ENCODE assay signal across 12 cellular contexts in genomic region chr14:48584031-48584430, GRCh38.
DNase-seq lines count a peak whose midpoint lies in the region; ATAC-seq and TF ChIP-seq lines count a peak whose summit lies in the region.
"Had no signal": no experiment of that assay in that cellular context is flagged by ENCODE, and none has a peak within 500 bp of the region (broad histone marks: within the 10 kb centered on the region; RNA-seq: fewer than 3 reads in every experiment).

No MANE protein-coding gene starts in this region.

- WGBS in right lobe of liver (ENCODE audit: insufficient coverage, low coverage, low lambda C conversion rate, missing lambda C conversion rate) = 22% methylated on average over 2 of the region's 2 CpGs

- DNase-seq in fibroblast of gingiva (ENCODE audit: low read depth) (peak; percentile 9), hypothalamus (lab: John Stamatoyannopoulos, UW) (no peak), NCI-H187 treated with DMSO at 0.1 percent for 48 hours (lab: John Stamatoyannopoulos, UW) (no peak), right lobe of liver (no peak)
- DNase-seq in effector memory CD8-positive, alpha-beta T cell = no peak
- DNase-seq: activated CD4-positive, CD25-positive, alpha-beta regulatory T cell treated with anti-CD3 and anti-CD28 coated beads, Interleukin-2, amount 50 U/mL, for 72 hours; CD4-positive, CD25-positive, alpha-beta regulatory T cell; substantia nigra had no signal

- no peak for TF ChIP-seq CTCF in right lobe of liver (IDR thresholded peaks at IDR 0.05)

- no peak overlapping the region for H3K4me3 ChIP-seq in right lobe of liver
- H3K4me3 ChIP-seq: GM23338 had no signal

- no peak for TF ChIP-seq POLR2A in right lobe of liver (IDR thresholded peaks at IDR 0.05)

- intact Hi-C loops in right lobe of liver (cut with DNase I) = no loop called here

- no peak overlapping the region for H3K4me3 Mint-ChIP-seq in effector memory CD8-positive, alpha-beta T cell
- H3K4me3 Mint-ChIP-seq: CD4-positive, CD25-positive, alpha-beta regulatory T cell; GM23338 had no signal

- H3K27me3 Mint-ChIP-seq in effector memory CD8-positive, alpha-beta T cell = no peaks in the 10 kb centered on the region
- H3K27me3 Mint-ChIP-seq: CD4-positive, CD25-positive, alpha-beta regulatory T cell had no signal

- H3K9me3 Mint-ChIP-seq in effector memory CD8-positive, alpha-beta T cell = peaks cover 0 to 2% of the 10 kb centered on the region in 2 donors
- H3K9me3 Mint-ChIP-seq: GM23338 had no signal

- H3K4me1 Mint-ChIP-seq in effector memory CD8-positive, alpha-beta T cell (ENCODE audit: low read depth in 2 of 2) = no peaks in the 10 kb centered on the region
- H3K4me1 Mint-ChIP-seq: CD4-positive, CD25-positive, alpha-beta regulatory T cell had no signal

- H3K27ac Mint-ChIP-seq in effector memory CD8-positive, alpha-beta T cell = no peak overlapping the region
- H3K27ac Mint-ChIP-seq: CD4-positive, CD25-positive, alpha-beta regulatory T cell; GM23338 had no signal

- H3K36me3 Mint-ChIP-seq in effector memory CD8-positive, alpha-beta T cell (ENCODE audit: insufficient read depth) = no peaks in the 10 kb centered on the region
- H3K36me3 Mint-ChIP-seq: CD4-positive, CD25-positive, alpha-beta regulatory T cell had no signal

- H3K27ac ChIP-seq in right lobe of liver = no peak overlapping the region

- H3K36me3 ChIP-seq in right lobe of liver = no peaks in the 10 kb centered on the region

- no peaks in the 10 kb centered on the region for H3K27me3 ChIP-seq in right lobe of liver

- peak; percentile 83 for ATAC-seq in GM18868 (IDR thresholded peaks at IDR 0.05; ENCODE audit: unreplicated experiment)
- peak; percentile 84 for ATAC-seq in HG02588 (IDR thresholded peaks at IDR 0.05; ENCODE audit: unreplicated experiment)
- peak; percentile 86 for ATAC-seq in HG03565 (IDR thresholded peaks at IDR 0.05; ENCODE audit: unreplicated experiment)
- ATAC-seq in effector memory CD8-positive, alpha-beta T cell (replicated peaks) = no peak
- ATAC-seq in right lobe of liver = no peak
- ATAC-seq: GM23338 had no signal

- no peaks in the 10 kb centered on the region for H3K9me3 ChIP-seq in right lobe of liver

- H3K4me1 ChIP-seq in right lobe of liver = no peaks in the 10 kb centered on the region

Comparison
In these comparisons a context has a peak if more than half of its experiments do, and no peak if none do; other contexts are left out.
1. ATAC-seq: peak in GM18868 (single experiment), HG02588 (single experiment) and HG03565 (single experiment); none in effector memory CD8-positive, alpha-beta T cell (single experiment) and right lobe of liver (0 of 4).